In genomic region chr17:3636154-3636907, GRCh38 we compare ENCODE assay signal across 8 cellular contexts. TPM values are rescaled to one million over a fixed set of nuclear protein-coding genes. Genes with fewer than 3 reads are reported as not detected.
DNase-seq lines count a peak whose midpoint lies in the region; ATAC-seq, FAIRE-seq and TF ChIP-seq lines count a peak whose summit lies in the region.

TSS of gene CTNS (plus strand) at chr17:3636760. CDS start at chr17:3640207, 3,447 bp downstream.
TSS of gene SHPK (minus strand) at chr17:3636250. CDS start at chr17:3636219, 31 bp downstream.

- ATAC-seq in GM19043 (IDR thresholded peaks at IDR 0.05; ENCODE audit: low read depth, unreplicated experiment) (peak; percentile 94), HG03378 (IDR thresholded peaks at IDR 0.05; ENCODE audit: unreplicated experiment) (peak; percentile 83)

- H3K9me1 ChIP-seq in keratinocyte (ENCODE audit: control insufficient read depth, extremely low read depth, insufficient read depth, low read length): peaks cover 2% of the 10 kb centered on the region

- H3K79me2 ChIP-seq in keratinocyte (ENCODE audit: control insufficient read depth, insufficient read depth, low read length): peaks cover 16% of the 10 kb centered on the region

- H3K9ac ChIP-seq in keratinocyte (ENCODE audit: control insufficient read depth, extremely low read depth, insufficient read depth, low read length): peak within 1 kb of the TSS; percentile 95

- DNase-seq in AG10803 (ENCODE audit: low read depth) (peak; percentile 96), NCI-H460 (ENCODE audit: extremely low read depth, low read depth) (peak; percentile 97), cerebellar nuclear complex (lab: John Stamatoyannopoulos, UW) (peak; percentile 96 to 97), keratinocyte (ENCODE audit: low read depth, low spot score) (peak; percentile 76)
- DNase-seq in activated CD4-positive, CD25-positive, alpha-beta regulatory T cell treated with anti-CD3 and anti-CD28 coated beads, Interleukin-2, amount 50 U/mL, for 72 hours: peak; percentile 95
- peak; percentile 91 for DNase-seq in stimulated activated CD4-positive, alpha-beta T cell treated with anti-CD3 and anti-CD28 coated beads, Interleukin-15, amount 100 ng/mL, for 1 hour (ENCODE audit: low read depth in 1 of 2, low spot score in 1 of 2)

- dilution Hi-C loops in keratinocyte (cut with MboI; ENCODE audit: extremely low pct_ligation_motif_present, low sequenced_read_pairs): no loop called here

- peaks cover 5% of the 10 kb centered on the region for H3K4me1 ChIP-seq in keratinocyte (ENCODE audit: control insufficient read depth, extremely low read depth, insufficient read depth, low read length)

- peaks cover 3 to 8% of the 10 kb centered on the region in 2 experiments for H3K36me3 ChIP-seq in keratinocyte (ENCODE audit: control insufficient read depth in 2 of 2, extremely low read depth in 1 of 2, insufficient read depth in 2 of 2, low read length in 2 of 2)

- H3K4me3 ChIP-seq in AG10803 (ENCODE audit: low read length) (peak within 1 kb of the TSS; percentile 86), keratinocyte (ENCODE audit: control insufficient read depth in 2 of 3, extremely low read depth in 1 of 3, insufficient read depth in 2 of 3, low read depth in 1 of 3, low read length in 3 of 3) (peak within 1 kb of the TSS; percentile 73 to 99 (median 85))

- no peaks in the 10 kb centered on the region for H3K27me3 ChIP-seq in keratinocyte (ENCODE audit: control insufficient read depth, extremely low read depth, insufficient read depth, low read length)

- FAIRE-seq in keratinocyte (lab: Jason Lieb, UNC): no peak

- peak within 1 kb of the TSS; percentile 95 for H3K27ac ChIP-seq in keratinocyte (ENCODE audit: control insufficient read depth, insufficient read depth, low read length)

- no peaks in the 10 kb centered on the region for H4K20me1 ChIP-seq in keratinocyte (ENCODE audit: control insufficient read depth, extremely low read depth, insufficient read depth, low read length)

- TF ChIP-seq CTCF in AG10803 (conservative IDR thresholded peaks at IDR 0.05; ENCODE audit: low read length): no peak
- TF ChIP-seq CTCF in keratinocyte (optimal IDR thresholded peaks at IDR 0.05 in 1 of 3, IDR thresholded peaks at IDR 0.05 in 1 of 3, conservative IDR thresholded peaks at IDR 0.05 in 1 of 3; ENCODE audit: extremely low read depth in 1 of 3, insufficient read depth in 2 of 3, low read length in 3 of 3): no peak

- peak within 1 kb of the TSS; percentile 92 for H2AFZ ChIP-seq in keratinocyte (ENCODE audit: control insufficient read depth, low read length)

- H3K4me2 ChIP-seq in keratinocyte (ENCODE audit: control insufficient read depth, extremely low read depth, insufficient read depth, low read depth, low read length): peak within 1 kb of the TSS; percentile 96

- H3K9me3 ChIP-seq in keratinocyte (ENCODE audit: control insufficient read depth, low read depth, low read length): no peaks in the 10 kb centered on the region

RNA-seq across cellular contexts. Expression of gene CTNS, which starts in this region (rescaled TPM):
- total RNA-seq in NCI-H460 (2014; rRNA removed; shearing (Covaris generic)): 13.2 and 16.1 TPM in 2 replicates
- 15.5 and 28.2 TPM in 2 replicates for polyA plus RNA-seq in NCI-H460 (2014; cell fraction: nucleus; rRNA removed)
- polyA plus RNA-seq in keratinocyte: 7.4 to 10.3 TPM (median 10.2 TPM) in 3 replicates
- polyA plus RNA-seq in keratinocyte (2011; ENCODE audit: low read depth): 4.1 TPM
- polyA plus RNA-seq in keratinocyte (2011; cell fraction: cytosol; rRNA removed): 5.6 and 6.5 TPM in 2 replicates
- polyA plus RNA-seq in keratinocyte (2011; cell fraction: nucleus; rRNA removed): 16.0 and 21.7 TPM in 2 replicates
- 10.6 and 12.6 TPM in 2 replicates for polyA plus RNA-seq in keratinocyte (2012; ENCODE audit: low replicate concordance)
- polyA minus RNA-seq in keratinocyte: 7.1 to 9.1 TPM (median 8.1 TPM) in 3 replicates
- 13.0 TPM for polyA minus RNA-seq in keratinocyte (2011; cell fraction: cytosol; rRNA and poly(A)+ RNA removed)
- polyA minus RNA-seq in keratinocyte (2011; cell fraction: nucleus; rRNA and poly(A)+ RNA removed): 11.8 and 13.7 TPM in 2 replicates

RNA-seq across cellular contexts. Expression of gene SHPK, which starts in this region (rescaled TPM):
- total RNA-seq in NCI-H460 (2014; rRNA removed; shearing (Covaris generic)): 8.8 and 9.7 TPM in 2 replicates
- 16.9 and 19.0 TPM in 2 replicates for polyA plus RNA-seq in NCI-H460 (2014; cell fraction: nucleus; rRNA removed)
- 9.2 to 11.8 TPM (median 11.0 TPM) in 3 replicates for polyA plus RNA-seq in keratinocyte
- 1.5 TPM for polyA plus RNA-seq in keratinocyte (2011; ENCODE audit: low read depth)
- polyA plus RNA-seq in keratinocyte (2011; cell fraction: cytosol; rRNA removed): 6.3 and 7.5 TPM in 2 replicates
- polyA plus RNA-seq in keratinocyte (2011; cell fraction: nucleus; rRNA removed): 12.6 and 15.6 TPM in 2 replicates
- polyA plus RNA-seq in keratinocyte (2012; ENCODE audit: low replicate concordance): 4.4 and 9.3 TPM in 2 replicates
- polyA minus RNA-seq in keratinocyte: 19.0 to 25.2 TPM (median 19.5 TPM) in 3 replicates
- 11.9 TPM for polyA minus RNA-seq in keratinocyte (2011; cell fraction: cytosol; rRNA and poly(A)+ RNA removed)
- polyA minus RNA-seq in keratinocyte (2011; cell fraction: nucleus; rRNA and poly(A)+ RNA removed): 12.6 and 15.1 TPM in 2 replicates

Comparison
In these comparisons a context has a peak if more than half of its experiments do, and no peak if none do; other contexts are left out.
1. Peak in every context shown above with its lines: DNase-seq, ATAC-seq, H3K4me3 ChIP-seq and H3K27ac ChIP-seq.